ENCODE assay signal across 18 cellular contexts in genomic region chr17:76535788-76536510, GRCh38. TPM values are rescaled to one million over a fixed set of nuclear protein-coding genes. Genes with fewer than 3 reads are reported as not detected.
DNase-seq lines count a peak whose midpoint lies in the region; ATAC-seq, FAIRE-seq and TF ChIP-seq lines count a peak whose summit lies in the region.
"Had no signal": no experiment of that assay in that cellular context is flagged by ENCODE, and none has a peak within 500 bp of the region (broad histone marks: within the 10 kb centered on the region; RNA-seq: fewer than 3 reads in every experiment).

No MANE protein-coding gene starts in this region.

- H3K9me2 ChIP-seq in hepatocyte (replicated peaks; ENCODE audit: insufficient read depth), result no peaks in the 10 kb centered on the region

- no peaks in the 10 kb centered on the region for H3K36me3 Mint-ChIP-seq in CD8-positive, alpha-beta memory T cell

- TF ChIP-seq CTCF in D721Med (IDR thresholded peaks at IDR 0.05; ENCODE audit: insufficient read depth, missing control alignments) (no peak), brain microvascular endothelial cell (IDR thresholded peaks at IDR 0.05; ENCODE audit: low read depth, low read length, missing control alignments) (no peak), hepatocyte (IDR thresholded peaks at IDR 0.05; ENCODE audit: poor library complexity) (no peak), stomach (IDR thresholded peaks at IDR 0.05) (no peak), lower leg skin (IDR thresholded peaks at IDR 0.05) (no peak)

- peaks cover 14 to 20% of the 10 kb centered on the region in 2 donors for H3K27me3 Mint-ChIP-seq in CD8-positive, alpha-beta memory T cell

- H3K79me2 ChIP-seq in hepatocyte, result no peaks in the 10 kb centered on the region

- peaks cover 35% of the 10 kb centered on the region for H3K4me1 ChIP-seq in hepatocyte (ENCODE audit: insufficient read depth)
- H3K4me1 ChIP-seq in stomach, result peaks cover 24 to 53% (median 40%) of the 10 kb centered on the region in 4 donors
- H3K4me1 ChIP-seq in CD8-positive, alpha-beta memory T cell (ENCODE audit: insufficient read depth, low read length), result no peaks in the 10 kb centered on the region

- H2AFZ ChIP-seq in hepatocyte, result no peak overlapping the region

- POLR2A ChIA-PET in CD8-positive, alpha-beta memory T cell (lab: Charles Lee), result no interaction called here

- FAIRE-seq in D721Med (lab: Jason Lieb, UNC), result no peak
- FAIRE-seq: bronchial epithelial cell, keratinocyte had no signal

- 87% methylated on average over 19 of the region's 19 CpGs for WGBS in hepatocyte (ENCODE audit: low lambda C conversion rate, missing lambda C conversion rate)
- 74 to 86% (median 85%) methylated on average over 19 of the region's 19 CpGs for WGBS in stomach, 5 donors
- 88 to 94% methylated on average over 15 to 19 of the region's 19 CpGs for WGBS in lower leg skin, 2 donors

- H3K9me3 Mint-ChIP-seq in CD8-positive, alpha-beta memory T cell, result no peaks in the 10 kb centered on the region
- H3K9me3 Mint-ChIP-seq: naive B cell had no signal

- no peaks in the 10 kb centered on the region for H3K36me3 ChIP-seq in brain microvascular endothelial cell (replicated peaks)
- no peaks in the 10 kb centered on the region for H3K36me3 ChIP-seq in hepatocyte (replicated peaks; ENCODE audit: insufficient read depth, low read depth)
- no peaks in the 10 kb centered on the region for H3K36me3 ChIP-seq in stomach
- no peaks in the 10 kb centered on the region for H3K36me3 ChIP-seq in CD8-positive, alpha-beta memory T cell (ENCODE audit: insufficient read depth, low read length)

- H3K4me2 ChIP-seq in hepatocyte, result peak overlapping the region; percentile 88

- no peak overlapping the region for H3K4me3 Mint-ChIP-seq in CD8-positive, alpha-beta memory T cell

- in situ Hi-C loops in brain microvascular endothelial cell (cut with HindIII; ENCODE audit: low pct_ligation_motif_present, low sequenced_read_pairs), result no loop called here

- H3K9me3 ChIP-seq in hepatocyte (ENCODE audit: low read depth) (no peaks in the 10 kb centered on the region), stomach (no peaks in the 10 kb centered on the region)
- no peaks in the 10 kb centered on the region for H3K9me3 ChIP-seq in CD8-positive, alpha-beta memory T cell (ENCODE audit: low read length)

- H3K4me1 Mint-ChIP-seq in CD8-positive, alpha-beta memory T cell, result peaks cover 4 to 19% (median 6%) of the 10 kb centered on the region in 3 donors

- H3K4me3 ChIP-seq in brain microvascular endothelial cell (ENCODE audit: low read depth, low read length) (peak overlapping the region; percentile 58), hepatocyte (no peak overlapping the region), stomach (peak overlapping the region; percentile 7 to 46 (median 28)), lower leg skin (ENCODE audit: low read depth, poor library complexity, severe bottlenecking) (no peak overlapping the region)
- no peak overlapping the region for H3K4me3 ChIP-seq in CD8-positive, alpha-beta memory T cell (ENCODE audit: low read length)

- no peak for ATAC-seq in GM18502 (IDR thresholded peaks at IDR 0.05; ENCODE audit: poor library complexity, unreplicated experiment)

- CTCF ChIA-PET in CD8-positive, alpha-beta memory T cell (lab: Charles Lee), result interaction anchor here (0.8 to 2.0 kb wide), 4 partner anchors 11 to 50 kb away, joined by 3 to 9 read pairs (median 4); partner anchors contain the start of gene ST6GALNAC2

- no peak for TF ChIP-seq EP300 in stomach (IDR thresholded peaks at IDR 0.05)

- intact Hi-C loops in stomach (cut with DNase I; ENCODE audit: low total_unique reads) (no loop called here), lower leg skin (cut with DNase I; ENCODE audit: low total_unique reads) (no loop called here)

- no peak for TF ChIP-seq POLR2A in stomach (IDR thresholded peaks at IDR 0.05)
- no peak for TF ChIP-seq POLR2A in lower leg skin (IDR thresholded peaks at IDR 0.05)

- H3K27me3 ChIP-seq in brain microvascular endothelial cell (replicated peaks) (no peaks in the 10 kb centered on the region), hepatocyte (peaks cover 28% of the 10 kb centered on the region), stomach (peaks cover 5 to 52% (median 24%) of the 10 kb centered on the region in 3 donors)
- peaks cover 22% of the 10 kb centered on the region for H3K27me3 ChIP-seq in CD8-positive, alpha-beta memory T cell (ENCODE audit: insufficient read depth, low read length, poor library complexity, severe bottlenecking)

- no peak overlapping the region for H3K27ac ChIP-seq in brain microvascular endothelial cell
- H3K27ac ChIP-seq in hepatocyte, result no peak overlapping the region
- peak overlapping the region in 4 of 5 donors; percentile 63 to 83 (median 72) for H3K27ac ChIP-seq in stomach
- H3K27ac ChIP-seq in CD8-positive, alpha-beta memory T cell (ENCODE audit: low read depth, low read length), result no peak overlapping the region

- DNase-seq in D721Med (ENCODE audit: insufficient read length, low spot score) (peak; percentile 18), brain microvascular endothelial cell (no peak), hepatocyte (ENCODE audit: low spot score) (no peak), stomach (no peak), lower leg skin (ENCODE audit: low spot score in 2 of 2) (no peak)
- DNase-seq in CD8-positive, alpha-beta memory T cell, result no peak
- DNase-seq in activated CD4-positive, alpha-beta T cell treated with anti-CD3 and anti-CD28 coated beads, Interleukin-2, amount 50 U/mL, for 1 hour, result no peak
- DNase-seq: activated effector memory CD4-positive, alpha-beta T cell treated with anti-CD3 and anti-CD28 coated beads, Interleukin-2, amount 50 U/mL, for 16 hours; HCEC 1CT; naive B cell; NCI-H1436 treated with DMSO at 0.1 percent for 48 hours; NCI-H510A; retina; stimulated activated CD4-positive, alpha-beta T cell treated with anti-CD3 and anti-CD28 coated beads, Interleukin-2, amount 100 ng/mL, for 48 hours had no signal

- peak overlapping the region in 1 of 8 donors; percentile 76 for H3K27ac Mint-ChIP-seq in CD8-positive, alpha-beta memory T cell

- no peaks in the 10 kb centered on the region for H4K20me1 ChIP-seq in hepatocyte (ENCODE audit: insufficient read depth, poor library complexity, severe bottlenecking)

RNA-seq across cellular contexts. Expression of gene CYGB, which starts 1.6 kb away (rescaled TPM):
- total RNA-seq in hepatocyte (7.8 and 15.5 TPM in 2 replicates), stomach (10 to 100 TPM in 3 of 5 donors, 1 to 10 TPM in 1, not detected in 1; 6.8 to 40.4 (median 28.4) TPM), lower leg skin (10 to 100 TPM in 3 of 4 donors, 1 to 10 TPM in 1; 9.7 to 14.4 (median 10.7) TPM)
- polyA plus RNA-seq in hepatocyte (13.8 and 19.2 TPM in 2 replicates), stomach (100 to 1,000 TPM in 1 of 3 donors, 10 to 100 TPM in 1, 1 to 10 TPM in 1; 9.9 to 101 (median 65.1) TPM)
- not detected for total RNA-seq in CD8-positive, alpha-beta memory T cell
- polyA plus RNA-seq in CD8-positive, alpha-beta memory T cell, result 0.23 TPM
- total RNA-seq: activated CD8-positive, alpha-beta memory T cell treated with anti-CD3 and anti-CD28 coated beads for 36 hours had no signal

RNA-seq across cellular contexts. Expression of gene PRCD, which starts 3.9 kb away (rescaled TPM):
- total RNA-seq in hepatocyte (2.0 and 2.7 TPM in 2 replicates), stomach (1 to 10 TPM in 1 of 5 donors, under 1 TPM in 1, not detected in 3; 0.72 to 5.7 TPM), lower leg skin (1 to 10 TPM in 3 of 4 donors, under 1 TPM in 1; 0.42 to 7.5 (median 4.0) TPM)
- polyA plus RNA-seq in hepatocyte (10.2 and 11.6 TPM in 2 replicates), stomach (10 to 100 TPM in 1 of 3 donors, 1 to 10 TPM in 2; 3.6 to 12.2 (median 4.2) TPM)
- total RNA-seq in CD8-positive, alpha-beta memory T cell, result under 1 TPM; 0.38 to 0.53 TPM
- 1.2 TPM for polyA plus RNA-seq in CD8-positive, alpha-beta memory T cell
- total RNA-seq: bronchial epithelial cell had no signal

RNA-seq across cellular contexts. Expression of gene RHBDF2, which starts 34.7 kb away (rescaled TPM):
- 4.9 and 5.5 TPM in 2 replicates for total RNA-seq in hepatocyte
- polyA plus RNA-seq in hepatocyte, result 11.0 and 11.7 TPM in 2 replicates
- total RNA-seq in stomach, result 100 to 1,000 TPM in 2 of 5 donors, 10 to 100 TPM in 3; 16.9 to 175 (median 43.8) TPM
- 10 to 100 TPM in 1 of 3 donors, 1 to 10 TPM in 2; 4.6 to 17.5 (median 9.2) TPM for polyA plus RNA-seq in stomach
- 10 to 100 TPM; 53.7 to 76.1 (median 62.6) TPM for total RNA-seq in lower leg skin
- 10 to 100 TPM; 38.2 to 42.5 TPM for total RNA-seq in CD8-positive, alpha-beta memory T cell
- polyA plus RNA-seq in CD8-positive, alpha-beta memory T cell, result 38.4 TPM

RNA-seq across cellular contexts. Expression of gene ST6GALNAC2, which starts 49.7 kb away (rescaled TPM):
- total RNA-seq in hepatocyte (1.4 and 2.3 TPM in 2 replicates), stomach (10 to 100 TPM in 2 of 5 donors, 1 to 10 TPM in 3; 1.2 to 17.8 (median 3.6) TPM), lower leg skin (100 to 1,000 TPM in 1 of 4 donors, 10 to 100 TPM in 3; 64.8 to 101 (median 76.5) TPM)
- polyA plus RNA-seq in hepatocyte (1.8 and 2.8 TPM in 2 replicates), stomach (10 to 100 TPM in 1 of 3 donors, 1 to 10 TPM in 2; 3.9 to 17.1 (median 5.5) TPM)
- 1 to 10 TPM in 1 of 2 experiments, under 1 TPM in 1; 0.83 to 1.0 TPM for total RNA-seq in CD8-positive, alpha-beta memory T cell
- polyA plus RNA-seq in CD8-positive, alpha-beta memory T cell, result 2.9 TPM
- total RNA-seq: activated CD8-positive, alpha-beta memory T cell treated with anti-CD3 and anti-CD28 coated beads for 36 hours had no signal

Comparison
In these comparisons a context has a peak if more than half of its experiments do, and no peak if none do; other contexts are left out.
1. H3K27ac ChIP-seq: peak in stomach (4 of 5); none in brain microvascular endothelial cell (single experiment), hepatocyte (single experiment) and CD8-positive, alpha-beta memory T cell (single experiment).
2. H3K4me3 ChIP-seq: peak in brain microvascular endothelial cell (single experiment) and stomach (4 of 4); none in hepatocyte (single experiment), lower leg skin (single experiment) and CD8-positive, alpha-beta memory T cell (single experiment).